ENCODE assay signal across 1 cellular context in genomic region chr5:68423154-68423811, GRCh38.
TF ChIP-seq lines count a peak whose summit lies in the region.

No MANE protein-coding gene starts in this region.

TF ChIP-seq in GM12878, 131 proteins besides CTCF, POLR2A, EP300 and RAD21 (continued from another document):
- TF ChIP-seq ATF2 (IDR thresholded peaks at IDR 0.05; ENCODE audit: low read length) (0 out of 2 replicates have a peak, but pooled peaks have one; percentile 46), BCLAF1 (IDR thresholded peaks at IDR 0.05) (no peak), NFIC (IDR thresholded peaks at IDR 0.05; ENCODE audit: low read depth, low read length) (peak; percentile 39; the same call in 1 of the 2 replicates), IKZF1 (conservative IDR thresholded peaks at IDR 0.05) (0 out of 2 replicates have a peak, but pooled peaks have one; percentile 12), MLLT1 (IDR thresholded peaks at IDR 0.05) (peak; percentile 86), EED (IDR thresholded peaks at IDR 0.05; ENCODE audit: low read depth) (peak; percentile 50), ETV6 (conservative IDR thresholded peaks at IDR 0.05 in 1 of 2, IDR thresholded peaks at IDR 0.05 in 1 of 2; ENCODE audit: borderline replicate concordance in 1 of 2, low read depth in 1 of 2) (peak in 1 of 2 experiments; percentile 52; a peak in 1 of 4 replicates), YY1 (IDR thresholded peaks at IDR 0.05; ENCODE audit: low read depth, low read length) (0 out of 2 replicates have a peak, but pooled peaks have one; percentile 39), NR2F1 (conservative IDR thresholded peaks at IDR 0.05) (peak; percentile 46), SMC3 (IDR thresholded peaks at IDR 0.05; ENCODE audit: borderline replicate concordance, low read length) (no peak)
